Comparison of ENCODE assay signal across 1 cellular context in genomic region chr17:28727727-28728363, GRCh38.
TF ChIP-seq lines count a peak whose summit lies in the region.

No MANE protein-coding gene starts in this region.

TF ChIP-seq in IMR-90, 13 proteins besides CTCF, POLR2A, EP300 and RAD21:
- TF ChIP-seq SMC3 (IDR thresholded peaks at IDR 0.05; ENCODE audit: low read depth, low read length) = no peak
- TF ChIP-seq CEBPB (IDR thresholded peaks at IDR 0.05; ENCODE audit: low read depth, low read length) = no peak
- no peak for TF ChIP-seq MAFK (IDR thresholded peaks at IDR 0.05; ENCODE audit: low read depth, low read length)
- no peak for TF ChIP-seq RFX5 (IDR thresholded peaks at IDR 0.05; ENCODE audit: low read depth, low read length)
- TF ChIP-seq RCOR1 (IDR thresholded peaks at IDR 0.05; ENCODE audit: insufficient replicate concordance, low read length) = no peak
- TF ChIP-seq MXI1 (IDR thresholded peaks at IDR 0.05; ENCODE audit: borderline replicate concordance, low read depth, low read length) = no peak
TF ChIP-seq in IMR-90: peak in this region for 0.
